In the genomic region with DNA sequence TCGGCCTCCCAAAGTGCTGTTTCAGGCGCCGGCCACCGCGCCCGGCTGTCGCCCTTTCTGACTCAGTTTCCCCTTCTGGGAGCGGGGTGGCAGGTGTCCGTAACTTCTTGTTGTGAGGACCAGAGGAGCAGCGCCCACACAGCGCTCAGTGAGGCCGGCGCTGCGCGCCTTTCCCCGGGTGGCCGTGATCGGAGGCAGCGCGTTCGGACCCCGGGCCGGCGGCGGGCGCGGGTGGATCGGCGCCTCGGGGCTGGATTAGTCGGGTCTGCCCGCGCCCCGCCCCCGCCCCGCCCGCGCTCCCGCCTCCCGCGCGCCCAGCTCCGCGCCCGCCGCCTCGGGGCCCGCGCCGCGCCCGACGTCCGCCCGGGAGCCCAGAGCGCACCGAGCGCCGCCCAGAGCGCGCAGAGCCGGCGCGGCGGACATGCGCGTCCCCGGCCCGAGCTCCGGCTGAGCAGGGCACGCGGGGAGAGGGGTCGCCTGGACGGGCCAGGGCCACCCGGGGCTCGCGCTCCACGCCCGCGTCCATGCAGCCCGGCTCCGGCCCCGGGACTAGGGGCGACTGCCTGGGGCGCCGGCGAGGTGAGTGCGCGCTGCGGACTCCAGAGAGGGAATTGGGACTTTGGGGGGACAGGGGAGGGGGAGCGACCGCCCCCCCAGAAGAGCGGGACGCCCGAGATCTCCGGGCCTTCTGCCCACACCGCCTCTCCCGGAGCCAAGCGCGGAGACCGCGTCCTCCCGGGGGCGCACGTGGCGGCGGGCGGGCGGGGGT, we compare ENCODE assay signal across 8 cellular contexts. TPM values are rescaled to one million over a fixed set of nuclear protein-coding genes. Genes with fewer than 3 reads are reported as not detected.
DNase-seq lines count a peak whose midpoint lies in the region; ATAC-seq and TF ChIP-seq lines count a peak whose summit lies in the region.

No MANE protein-coding gene starts in this region.

- whole genome bisulfite sequencing in esophagus, 2 donors, result 0 to 1% methylated on average over 69 to 109 of the region's 109 CpGs
- 80% methylated on average over 1 of the region's 109 CpGs for WGBS in suprapubic skin

- no peak for TF ChIP-seq EP300 in suprapubic skin (IDR thresholded peaks at IDR 0.05)

- H3K9me3 ChIP-seq in esophagus (ENCODE audit: control insufficient read depth in 2 of 2, insufficient read depth in 1 of 2, low read depth in 1 of 2, low read length in 1 of 2), result no peaks in the 10 kb centered on the region
- no peaks in the 10 kb centered on the region for H3K9me3 ChIP-seq in muscle layer of colon (ENCODE audit: low read length)
- H3K9me3 ChIP-seq in suprapubic skin, result no peaks in the 10 kb centered on the region

- peak overlapping the region; percentile 64 for H3K4me3 ChIP-seq in AG10803 (ENCODE audit: low read length)
- H3K4me3 ChIP-seq in esophagus (ENCODE audit: low read depth in 1 of 2, low read length in 2 of 2), result peak overlapping the region; percentile 62 to 73
- H3K4me3 ChIP-seq in muscle layer of colon (ENCODE audit: low read depth in 1 of 2, low read length in 2 of 2), result peak overlapping the region; percentile 27
- H3K4me3 ChIP-seq in suprapubic skin, result peak overlapping the region; percentile 86

- H3K27me3 ChIP-seq in esophagus (ENCODE audit: control insufficient read depth in 1 of 2, insufficient read depth in 2 of 2, low read length in 2 of 2) (no peaks in the 10 kb centered on the region), muscle layer of colon (ENCODE audit: control insufficient read depth in 1 of 2, insufficient read depth in 2 of 2, low read length in 2 of 2) (no peaks in the 10 kb centered on the region), suprapubic skin (no peaks in the 10 kb centered on the region)

- H3K9ac ChIP-seq in muscle layer of colon (ENCODE audit: low read length), result no peak overlapping the region

- H3K36me3 ChIP-seq in esophagus (ENCODE audit: control insufficient read depth in 2 of 2, insufficient read depth in 2 of 2, low read length in 1 of 2) (no peaks in the 10 kb centered on the region), muscle layer of colon (ENCODE audit: insufficient read depth, low read length) (no peaks in the 10 kb centered on the region), suprapubic skin (no peaks in the 10 kb centered on the region)

- TF ChIP-seq POLR2A in suprapubic skin (IDR thresholded peaks at IDR 0.05), result no peak

- DNase-seq in AG10803 (ENCODE audit: low read depth) (peak; percentile 35), NCI-H2171 treated with DMSO at 0.1 percent for 48 hours (lab: John Stamatoyannopoulos, UW) (peak; percentile 55), suprapubic skin (ENCODE audit: low spot score in 2 of 2) (no peak)
- peak; percentile 50 to 55 for DNase-seq in activated CD4-positive, alpha-beta T cell treated with anti-CD3 and anti-CD28 coated beads, Interleukin-2, amount 50 U/mL, for 48 hours

- TF ChIP-seq CTCF in AG10803 (conservative IDR thresholded peaks at IDR 0.05; ENCODE audit: low read length) (no peak), suprapubic skin (IDR thresholded peaks at IDR 0.05) (no peak)

- H3K4me1 ChIP-seq in esophagus (ENCODE audit: control insufficient read depth in 2 of 2, insufficient read depth in 2 of 2, low read length in 1 of 2) (peaks cover 0 to 14% of the 10 kb centered on the region in 2 donors), muscle layer of colon (ENCODE audit: insufficient read depth, low read length) (peaks cover 6% of the 10 kb centered on the region), suprapubic skin (peaks cover 25% of the 10 kb centered on the region)

- ATAC-seq in GM18867 (IDR thresholded peaks at IDR 0.05; ENCODE audit: unreplicated experiment) (peak; percentile 50), HG03521 (IDR thresholded peaks at IDR 0.05; ENCODE audit: unreplicated experiment) (no peak)

- H3K27ac ChIP-seq in esophagus (ENCODE audit: low read depth in 2 of 2, low read length in 1 of 2), result no peak overlapping the region
- H3K27ac ChIP-seq in muscle layer of colon (ENCODE audit: low read depth, low read length), result no peak overlapping the region
- no peak overlapping the region for H3K27ac ChIP-seq in suprapubic skin

RNA-seq across cellular contexts. Expression of a gene that starts 50.5 kb away (rescaled TPM):
- polyA plus RNA-seq in esophagus, result under 1 TPM in 1 of 2 donors, not detected in 1; 0.22 TPM
- not detected for total RNA-seq in suprapubic skin

RNA-seq across cellular contexts. Expression of a gene that starts 58.7 kb away (rescaled TPM):
- polyA plus RNA-seq in esophagus, result 1 to 10 TPM; 1.4 to 2.2 TPM
- total RNA-seq in suprapubic skin, result not detected

Comparison
In these comparisons a context has a peak if more than half of its experiments do, and no peak if none do; other contexts are left out.
1. DNase-seq: peak in AG10803 (single experiment), NCI-H2171 treated with DMSO at 0.1 percent for 48 hours (single experiment) and activated CD4-positive, alpha-beta T cell treated with anti-CD3 and anti-CD28 coated beads, Interleukin-2, amount 50 U/mL, for 48 hours (2 of 2); none in suprapubic skin (0 of 2).
2. H3K4me3 ChIP-seq: peak in every context shown above with its lines; median percentile 86 in suprapubic skin; 68 in esophagus; 64 in AG10803; 27 in muscle layer of colon.